ENCODE assay signal across 26 cellular contexts in genomic region chrX:31329298-31329697, GRCh38.
DNase-seq lines count a peak whose midpoint lies in the region; ATAC-seq and TF ChIP-seq lines count a peak whose summit lies in the region.
"Had no signal": no experiment of that assay in that cellular context is flagged by ENCODE, and none has a peak within 500 bp of the region (broad histone marks: within the 10 kb centered on the region; RNA-seq: fewer than 3 reads in every experiment).

No MANE protein-coding gene starts in this region.

- H3K4me3 ChIP-seq in IMR-90 (ENCODE audit: insufficient read depth, low read depth, low read length) (no peak overlapping the region), HAP-1 (no peak overlapping the region)
- H3K4me3 ChIP-seq: GM12878 had no signal

- no peaks in the 10 kb centered on the region for H3K36me3 Mint-ChIP-seq in natural killer cell treated with Interleukin-12 subunit alpha and Interleukin-12 subunit beta and Interleukin-15 and Interleukin-18, amount 100 ng/mL, for 72 hours
- H3K36me3 Mint-ChIP-seq: CD4-positive, CD25-positive, alpha-beta regulatory T cell had no signal

- TF ChIP-seq POLR2A in IMR-90 (IDR thresholded peaks at IDR 0.05; ENCODE audit: low read depth, low read length): no peak

- H4K20me1 ChIP-seq in IMR-90 (ENCODE audit: insufficient read depth, low read length): no peaks in the 10 kb centered on the region

- H3K9me3 Mint-ChIP-seq in natural killer cell treated with Interleukin-12 subunit alpha and Interleukin-12 subunit beta and Interleukin-15 and Interleukin-18, amount 100 ng/mL, for 72 hours: no peaks in the 10 kb centered on the region

- no peaks in the 10 kb centered on the region for H3K27me3 ChIP-seq in IMR-90 (ENCODE audit: control insufficient read depth, insufficient read depth, low read length)
- no peaks in the 10 kb centered on the region for H3K27me3 ChIP-seq in HAP-1 (ENCODE audit: low read depth)
- H3K27me3 ChIP-seq: BE2C had no signal

- in situ Hi-C loops in IMR-90 (cut with MboI; ENCODE audit: low sequenced_read_pairs) (no loop called here), HAP-1 (cut with MboI; ENCODE audit: low sequenced_read_pairs) (no loop called here)

- dilution Hi-C loops in IMR-90 (cut with HindIII; ENCODE audit: low sequenced_read_pairs, unreplicated experiment): no loop called here

- H3K4me1 ChIP-seq in IMR-90 (ENCODE audit: control insufficient read depth, insufficient read depth, low read length): no peaks in the 10 kb centered on the region
- H3K4me1 ChIP-seq in HAP-1: peaks cover 3% of the 10 kb centered on the region; the same call in 1 of the 2 replicates

- TF ChIP-seq CTCF in IMR-90 (conservative IDR thresholded peaks at IDR 0.05; ENCODE audit: low read depth, low read length): no peak

- POLR2A ChIA-PET in IMR-90 (lab: Charles Lee; ENCODE audit: unreplicated experiment): no interaction called here

- CTCF ChIA-PET in IMR-90 (lab: Yijun Ruan, JAX): no interaction called here

- H2BK20ac ChIP-seq in IMR-90 (ENCODE audit: low read depth, low read length): no peak overlapping the region

- H3K4me3 Mint-ChIP-seq in natural killer cell treated with Interleukin-12 subunit alpha and Interleukin-12 subunit beta and Interleukin-15 and Interleukin-18, amount 100 ng/mL, for 72 hours: no peak overlapping the region
- H3K4me3 Mint-ChIP-seq: CD4-positive, CD25-positive, alpha-beta regulatory T cell had no signal

- no peaks in the 10 kb centered on the region for H3K9me1 ChIP-seq in IMR-90 (ENCODE audit: insufficient read depth, low read length)

- intact Hi-C loops in IMR-90 (cut with micrococcal nuclease): no loop called here

- H3K4ac ChIP-seq in IMR-90 (ENCODE audit: low read depth, low read length): no peak overlapping the region

- BruUV-seq in IMR-90 (replicated peaks; lab: Mats Ljungman, UMichigan): no TSS peak

- no peak overlapping the region for H2BK15ac ChIP-seq in IMR-90 (ENCODE audit: low read depth, low read length)

- H3K4me2 ChIP-seq in IMR-90 (ENCODE audit: low read depth, low read length): no peak overlapping the region
- H3K4me2 ChIP-seq: SK-N-SH had no signal

- ATAC-seq in GM18511 (IDR thresholded peaks at IDR 0.05; ENCODE audit: unreplicated experiment): peak; percentile 37
- ATAC-seq in HG02852 (IDR thresholded peaks at IDR 0.05; ENCODE audit: unreplicated experiment): peak; percentile 52
- ATAC-seq in IMR-90 (ENCODE audit: low read depth): no peak
- no peak for ATAC-seq in HG03025 (IDR thresholded peaks at IDR 0.05; ENCODE audit: low FRiP score, unreplicated experiment)
- ATAC-seq in natural killer cell treated with Interleukin-12 subunit alpha and Interleukin-12 subunit beta and Interleukin-15 and Interleukin-18, amount 100 ng/mL, for 72 hours: no peak
- ATAC-seq: GM12878, HepG2, PC-3 had no signal

- no peaks in the 10 kb centered on the region for H3K36me3 ChIP-seq in IMR-90 (ENCODE audit: control insufficient read depth, insufficient read depth, low read length)
- no peaks in the 10 kb centered on the region for H3K36me3 ChIP-seq in HAP-1 (replicated peaks)
- H3K36me3 ChIP-seq: BE2C had no signal

- no peak overlapping the region for H2AFZ ChIP-seq in IMR-90 (replicated peaks; ENCODE audit: low read length, poor library complexity)

- H3K9ac ChIP-seq in IMR-90 (ENCODE audit: low read depth, low read length): no peak overlapping the region
- H3K9ac ChIP-seq: SK-N-SH had no signal

- no peak overlapping the region for H4K5ac ChIP-seq in IMR-90 (ENCODE audit: low read depth, low read length)

- DNase-seq in EH (ENCODE audit: low read depth) (peak; percentile 55), IMR-90 (peak; percentile 52), AG08395 (ENCODE audit: low spot score) (no peak), HAP-1 (ENCODE audit: low spot score in 2 of 2) (no peak)
- DNase-seq in natural killer cell treated with Interleukin-12 subunit alpha and Interleukin-12 subunit beta and Interleukin-15 and Interleukin-18, amount 100 ng/mL, for 72 hours (ENCODE audit: low spot score): no peak
- DNase-seq: BE2C; CD4-positive, CD25-positive, alpha-beta regulatory T cell; COR-L47; DMS 273 treated with DMSO at 0.1 percent for 48 hours; GDM1; KG1; MV-4-11; NCI-H1417; NCI-H187; NCI-H226; NCI-H524; NCI-H82; PC-3; RPMI8226; SHP77 treated with DMSO at 0.1 percent for 48 hours; SK-N-SH had no signal

- no peak overlapping the region for H4K91ac ChIP-seq in IMR-90 (ENCODE audit: insufficient read depth, low read depth, low read length)

- no peaks in the 10 kb centered on the region for H3K9me3 ChIP-seq in IMR-90 (ENCODE audit: control insufficient read depth, insufficient read depth, low read length)
- H3K9me3 ChIP-seq in HAP-1: no peaks in the 10 kb centered on the region
- H3K9me3 ChIP-seq: BE2C, SK-N-SH had no signal

- H3K79me1 ChIP-seq in IMR-90 (ENCODE audit: low read depth in 1 of 2, low read length in 2 of 2): no peaks in the 10 kb centered on the region

- no CpG with 5 or more reads among the region's 4 CpGs for WGBS in IMR-90 (ENCODE audit: extremely low coverage in 2 of 2, insufficient read length in 1 of 2), 2 experiments

- peak overlapping the region; percentile 36; the same call in 1 of the 2 replicates for H3K18ac ChIP-seq in IMR-90 (ENCODE audit: low read depth, low read length)

- H3K14ac ChIP-seq in IMR-90 (replicated peaks; ENCODE audit: low read depth, low read length): no peak overlapping the region

- no peak overlapping the region for H3K23ac ChIP-seq in IMR-90 (ENCODE audit: low read depth, low read length)

- no peak overlapping the region for H2AK9ac ChIP-seq in IMR-90 (replicated peaks; ENCODE audit: low read depth, low read length, poor library complexity)

- no peaks in the 10 kb centered on the region for H3K4me1 Mint-ChIP-seq in natural killer cell treated with Interleukin-12 subunit alpha and Interleukin-12 subunit beta and Interleukin-15 and Interleukin-18, amount 100 ng/mL, for 72 hours (ENCODE audit: low read depth in 2 of 2)
- H3K4me1 Mint-ChIP-seq: CD4-positive, CD25-positive, alpha-beta regulatory T cell had no signal

- H2BK5ac ChIP-seq in IMR-90 (ENCODE audit: low read depth, low read length, poor library complexity, severe bottlenecking): no peak overlapping the region

- H3K56ac ChIP-seq in IMR-90 (ENCODE audit: extremely low read depth, insufficient read depth, low read length): no peak overlapping the region

- no peak overlapping the region for H4K8ac ChIP-seq in IMR-90 (ENCODE audit: low read depth in 2 of 2, low read length in 2 of 2)

- no peak overlapping the region for H3K27ac Mint-ChIP-seq in natural killer cell treated with Interleukin-12 subunit alpha and Interleukin-12 subunit beta and Interleukin-15 and Interleukin-18, amount 100 ng/mL, for 72 hours
- H3K27ac Mint-ChIP-seq: CD4-positive, CD25-positive, alpha-beta regulatory T cell had no signal

- H2AK5ac ChIP-seq in IMR-90 (ENCODE audit: low read depth, low read length): no peak overlapping the region

- no peak overlapping the region for H3K27ac ChIP-seq in IMR-90 (ENCODE audit: insufficient read depth, low read length)

- TF ChIP-seq RAD21 in IMR-90 (IDR thresholded peaks at IDR 0.05; ENCODE audit: low read length): no peak

- H2BK120ac ChIP-seq in IMR-90 (ENCODE audit: low read depth, low read length): no peak overlapping the region

- no peaks in the 10 kb centered on the region for H3K27me3 Mint-ChIP-seq in natural killer cell treated with Interleukin-12 subunit alpha and Interleukin-12 subunit beta and Interleukin-15 and Interleukin-18, amount 100 ng/mL, for 72 hours
- H3K27me3 Mint-ChIP-seq: CD4-positive, CD25-positive, alpha-beta regulatory T cell had no signal

TF ChIP-seq in IMR-90, 13 proteins besides CTCF, POLR2A, EP300 and RAD21:
- TF ChIP-seq CEBPB (IDR thresholded peaks at IDR 0.05; ENCODE audit: low read depth, low read length) (no peak), RFX5 (IDR thresholded peaks at IDR 0.05; ENCODE audit: low read depth, low read length) (no peak), NFE2L2 (IDR thresholded peaks at IDR 0.05; ENCODE audit: low read depth, low read length) (no peak), SMC3 (IDR thresholded peaks at IDR 0.05; ENCODE audit: low read depth, low read length) (no peak), USF2 (IDR thresholded peaks at IDR 0.05; ENCODE audit: low read depth, low read length) (no peak), ELK1 (IDR thresholded peaks at IDR 0.05; ENCODE audit: borderline replicate concordance, low read depth, low read length) (no peak), MAFK (IDR thresholded peaks at IDR 0.05; ENCODE audit: low read depth, low read length) (no peak), BHLHE40 (IDR thresholded peaks at IDR 0.05; ENCODE audit: low read depth, low read length) (no peak), RCOR1 (IDR thresholded peaks at IDR 0.05; ENCODE audit: insufficient replicate concordance, low read length) (no peak), CHD1 (IDR thresholded peaks at IDR 0.05; ENCODE audit: low read depth, low read length) (no peak), MXI1 (IDR thresholded peaks at IDR 0.05; ENCODE audit: borderline replicate concordance, low read depth, low read length) (no peak), FOS (IDR thresholded peaks at IDR 0.05; ENCODE audit: low read depth, low read length) (no peak)

Comparison
In these comparisons a context has a peak if more than half of its experiments do, and no peak if none do; other contexts are left out.
1. DNase-seq: peak in EH (single experiment) and IMR-90 (single experiment); none in AG08395 (single experiment), HAP-1 (0 of 2) and natural killer cell treated with Interleukin-12 subunit alpha and Interleukin-12 subunit beta and Interleukin-15 and Interleukin-18, amount 100 ng/mL, for 72 hours (single experiment).
2. ATAC-seq: peak in GM18511 (single experiment) and HG02852 (single experiment); none in IMR-90 (single experiment), HG03025 (single experiment) and natural killer cell treated with Interleukin-12 subunit alpha and Interleukin-12 subunit beta and Interleukin-15 and Interleukin-18, amount 100 ng/mL, for 72 hours (0 of 2).